ENCODE assay signal across 9 cellular contexts in genomic region chr5:10285362-10285761, GRCh38. TPM values are rescaled to one million over a fixed set of nuclear protein-coding genes. Genes with fewer than 3 reads are reported as not detected.
DNase-seq lines count a peak whose midpoint lies in the region; FAIRE-seq and TF ChIP-seq lines count a peak whose summit lies in the region.
"Not testable (repeated sequence)": the region's sequence is repeated elsewhere in the genome, so short reads cannot be mapped to it uniquely, and the experiment has no call there.
"Had no signal": no experiment of that assay in that cellular context is flagged by ENCODE, and none has a peak within 500 bp of the region (broad histone marks: within the 10 kb centered on the region; RNA-seq: fewer than 3 reads in every experiment).

No MANE protein-coding gene starts in this region.

- H3K9me3 Mint-ChIP-seq in astrocyte (ENCODE audit: unreplicated experiment): not testable (repeated sequence)

- H3K36me3 Mint-ChIP-seq in astrocyte (ENCODE audit: low read depth, unreplicated experiment): peaks cover 25% of the 10 kb centered on the region

- not testable (repeated sequence) for H3K36me3 ChIP-seq in astrocyte (ENCODE audit: insufficient read depth, low read length); small intestine (ENCODE audit: control insufficient read depth in 2 of 2, insufficient read depth in 2 of 2, low read length in 2 of 2)

- H3K9ac ChIP-seq in astrocyte (ENCODE audit: low read length): not testable (repeated sequence)

- not testable (repeated sequence) for H3K27ac Mint-ChIP-seq in astrocyte (ENCODE audit: unreplicated experiment)

- H3K79me2 ChIP-seq in astrocyte (ENCODE audit: insufficient read depth, low read length): not testable (repeated sequence)

- WGBS in small intestine, 3 donors: 62 to 79% (median 63%) methylated on average over 7 to 8 of the region's 8 CpGs

- not testable (repeated sequence) for TF ChIP-seq CTCF in AG10803 (conservative IDR thresholded peaks at IDR 0.05; ENCODE audit: low read length); astrocyte (IDR thresholded peaks at IDR 0.05; ENCODE audit: insufficient read depth, low read depth, low read length); epithelial cell of esophagus (IDR thresholded peaks at IDR 0.05; ENCODE audit: insufficient read depth, low read depth, low read length, missing control alignments)

- not testable (repeated sequence) for H3K4me3 ChIP-seq in AG10803 (ENCODE audit: low read length); astrocyte (ENCODE audit: insufficient read depth, low read depth, low read length); epithelial cell of esophagus (ENCODE audit: low read length); small intestine (ENCODE audit: low read depth in 1 of 2, low read length in 2 of 2)

- H3K4me3 Mint-ChIP-seq in astrocyte (ENCODE audit: unreplicated experiment): not testable (repeated sequence)

- H2AFZ ChIP-seq in astrocyte (ENCODE audit: low read depth, low read length): not testable (repeated sequence)

- H3K4me2 ChIP-seq in astrocyte (ENCODE audit: low read length): not testable (repeated sequence)

- DNase-seq in AG10803 (ENCODE audit: low read depth) (peak; percentile 30), M059J (ENCODE audit: low read depth) (peak; percentile 79), RPMI7951 (ENCODE audit: low read depth) (peak; percentile 47), astrocyte (ENCODE audit: low read depth) (peak; percentile 16), epithelial cell of esophagus (ENCODE audit: low read depth) (peak; percentile 25), iris pigment epithelial cell (ENCODE audit: low read depth) (peak; percentile 60), small intestine (peak; percentile 58)
- DNase-seq in H54 (ENCODE audit: insufficient read length, low spot score): not testable (repeated sequence)

- not testable (repeated sequence) for H3K4me1 ChIP-seq in astrocyte (ENCODE audit: insufficient read depth, low read length); small intestine (ENCODE audit: control insufficient read depth in 2 of 2, insufficient read depth in 1 of 2, low read depth in 1 of 2, low read length in 1 of 2)

- H3K4me1 Mint-ChIP-seq in astrocyte (ENCODE audit: low read depth, unreplicated experiment): not testable (repeated sequence)

- H4K20me1 ChIP-seq in astrocyte (ENCODE audit: insufficient read depth, low read length): not testable (repeated sequence)

- H3K27me3 Mint-ChIP-seq in astrocyte (ENCODE audit: low read depth, unreplicated experiment): not testable (repeated sequence)

- peak; percentile 30 for FAIRE-seq in H54 (lab: Jason Lieb, UNC)
- FAIRE-seq in astrocyte (lab: Jason Lieb, UNC); small intestine (lab: Jason Lieb, UNC): not testable (repeated sequence)

- H3K27me3 ChIP-seq in astrocyte (ENCODE audit: insufficient read depth, low read length); small intestine (ENCODE audit: control insufficient read depth in 2 of 2, insufficient read depth in 2 of 2, low read length in 2 of 2): not testable (repeated sequence)

- not testable (repeated sequence) for H3K9me3 ChIP-seq in astrocyte (ENCODE audit: insufficient read depth, low read depth, low read length); small intestine (ENCODE audit: control insufficient read depth, low read depth)

- H3K27ac ChIP-seq in astrocyte (ENCODE audit: low read depth, low read length); small intestine (ENCODE audit: low read depth in 1 of 2, low read length in 1 of 2): not testable (repeated sequence)

- TF ChIP-seq POLR2A in H54 (IDR thresholded peaks at IDR 0.05; ENCODE audit: low read depth, low read length): not testable (repeated sequence)

RNA-seq across cellular contexts. Expression of gene CMBL, which starts 22.3 kb away (rescaled TPM):
- total RNA-seq in M059J (2014; rRNA removed; shearing (Covaris generic)): 6.6 and 11.4 TPM in 2 replicates
- 4.0 and 4.1 TPM in 2 replicates for total RNA-seq in RPMI7951 (2014; rRNA removed; shearing (Covaris generic))
- total RNA-seq in astrocyte: 32.6 and 39.7 TPM in 2 replicates
- polyA plus RNA-seq in small intestine: 100 to 1,000 TPM in 2 of 3 donors, 10 to 100 TPM in 1; 93.7 to 516 (median 230) TPM
- total RNA-seq: SK-MEL-5 had no signal

RNA-seq across cellular contexts. Expression of gene CCT5, which starts 35.3 kb away (rescaled TPM):
- total RNA-seq in M059J (2014; rRNA removed; shearing (Covaris generic)): 445 and 637 TPM in 2 replicates
- 555 and 627 TPM in 2 replicates for total RNA-seq in RPMI7951 (2014; rRNA removed; shearing (Covaris generic))
- 240 and 276 TPM in 2 replicates for total RNA-seq in astrocyte
- polyA plus RNA-seq in small intestine: 100 to 1,000 TPM; 101 to 226 (median 138) TPM

RNA-seq across cellular contexts. Expression of gene ATPSCKMT, which starts 35.7 kb away (rescaled TPM):
- 17.8 and 25.1 TPM in 2 replicates for total RNA-seq in M059J (2014; rRNA removed; shearing (Covaris generic))
- total RNA-seq in RPMI7951 (2014; rRNA removed; shearing (Covaris generic)): 26.3 and 29.6 TPM in 2 replicates
- total RNA-seq in astrocyte: 13.8 and 15.3 TPM in 2 replicates
- polyA plus RNA-seq in small intestine: 10 to 100 TPM in 1 of 3 donors, 1 to 10 TPM in 2; 7.6 to 13.7 (median 8.6) TPM
